ENCODE assay signal across 9 cellular contexts in genomic region chr5:157283434-157283833, GRCh38. TPM values are rescaled to one million over a fixed set of nuclear protein-coding genes. Genes with fewer than 3 reads are reported as not detected.
DNase-seq lines count a peak whose midpoint lies in the region; ATAC-seq, FAIRE-seq and TF ChIP-seq lines count a peak whose summit lies in the region.
"Had no signal": no experiment of that assay in that cellular context is flagged by ENCODE, and none has a peak within 500 bp of the region (broad histone marks: within the 10 kb centered on the region; RNA-seq: fewer than 3 reads in every experiment).

No MANE protein-coding gene starts in this region.

- CTCF ChIA-PET in H1 (lab: Charles Lee; ENCODE audit: partially characterized antibody) = interaction anchor here (1.5 to 1.9 kb wide), 2 partner anchors 26 to 136 kb away, joined by 3 to 4 read pairs; no protein-coding TSS in a partner anchor

- intact Hi-C loops in left lung (cut with DNase I) = no loop called here

- H3K23ac ChIP-seq in H1 (ENCODE audit: insufficient read length) = no peak overlapping the region

- peaks cover 3 to 46% of the 10 kb centered on the region in 2 experiments; a peak in 3 of 4 replicates for H3K79me2 ChIP-seq in H1 (ENCODE audit: control insufficient read depth in 1 of 2, insufficient read depth in 2 of 2, low read length in 2 of 2)

- DNase-seq in H1 (ENCODE audit: low read depth in 1 of 2, low spot score in 2 of 2) = no peak
- no peak for DNase-seq in MG63
- no peak for DNase-seq in left lung
- DNase-seq in NCI-H774 (lab: John Stamatoyannopoulos, UW) = no peak
- DNase-seq in NCI-H510A (lab: John Stamatoyannopoulos, UW) = no peak
- DNase-seq: head of caudate nucleus had no signal

- H3K27me3 ChIP-seq in H1 (replicated peaks in 1 of 4; ENCODE audit: control insufficient read depth in 3 of 4, extremely low read depth in 1 of 4, insufficient read depth in 3 of 4, low read length in 3 of 4) (no peaks in the 10 kb centered on the region), MG63 (no peaks in the 10 kb centered on the region), left lung (no peaks in the 10 kb centered on the region)

- H2BK120ac ChIP-seq in H1 (replicated peaks; ENCODE audit: low read depth, low read length) = no peak overlapping the region

- no peak for TF ChIP-seq POLR2A in H1 (IDR thresholded peaks at IDR 0.05; ENCODE audit: control extremely low read depth in 1 of 2, low read depth in 2 of 2, low read length in 2 of 2)

- H3K4me2 ChIP-seq in H1 (ENCODE audit: insufficient read depth in 1 of 2, low read depth in 2 of 2, low read length in 2 of 2) = no peak overlapping the region

- peak overlapping the region; percentile 59; the same call in 1 of the 2 replicates for H4K8ac ChIP-seq in H1 (ENCODE audit: extremely low read depth, insufficient read depth, low read length)

- no peak overlapping the region for H2AFZ ChIP-seq in H1 (ENCODE audit: low read length)

- no peak overlapping the region for H2AK5ac ChIP-seq in H1 (ENCODE audit: low read depth, low read length)

- no peak overlapping the region for H4K5ac ChIP-seq in H1 (ENCODE audit: insufficient read length, low read depth, low read length)

- H4K20me1 ChIP-seq in H1 (replicated peaks in 1 of 2; ENCODE audit: control insufficient read depth in 1 of 2, insufficient read depth in 2 of 2, low read length in 2 of 2) = peaks cover 5 to 7% of the 10 kb centered on the region in 2 experiments

- H3K4me3 ChIP-seq in H1 (ENCODE audit: extremely low read depth in 1 of 4, insufficient read depth in 2 of 4, low read depth in 3 of 4, low read length in 4 of 4) = no peak overlapping the region
- no peak overlapping the region for H3K4me3 ChIP-seq in MG63
- H3K4me3 ChIP-seq in left lung = no peak overlapping the region

- H3K14ac ChIP-seq in H1 (ENCODE audit: insufficient read length) = no peak overlapping the region

- no peak overlapping the region for H2BK20ac ChIP-seq in H1 (ENCODE audit: low read length)

- H2BK5ac ChIP-seq in H1 (ENCODE audit: low read depth, low read length) = no peak overlapping the region; the same call in 1 of the 2 replicates

- H3K27ac ChIP-seq in H1 (ENCODE audit: low read depth, low read length) (no peak overlapping the region), left lung (no peak overlapping the region)

- no peak overlapping the region for H4K91ac ChIP-seq in H1 (replicated peaks; ENCODE audit: insufficient read length, low read length)

- no peak for FAIRE-seq in H1 (lab: Jason Lieb, UNC)

- ATAC-seq in GM18499 (IDR thresholded peaks at IDR 0.05; ENCODE audit: insufficient read depth, unreplicated experiment) (peak; percentile 98), GM21423 (IDR thresholded peaks at IDR 0.05; ENCODE audit: unreplicated experiment) (peak; percentile 100), HG03521 (IDR thresholded peaks at IDR 0.05; ENCODE audit: unreplicated experiment) (peak; percentile 99), left lung (no peak)

- H3K23me2 ChIP-seq in H1 (ENCODE audit: low read depth, low read length) = no peaks in the 10 kb centered on the region

- WGBS in H1 (ENCODE audit: extremely low coverage in 1 of 2, insufficient coverage in 1 of 2, insufficient read length in 1 of 2, insufficient replicate concordance in 2 of 2, low coverage in 1 of 2, low lambda C conversion rate in 2 of 2, missing lambda C conversion rate in 1 of 2), 2 experiments = 82% methylated on average over 3 of the region's 3 CpGs; no CpG with 5 or more reads in 1 of the 2 experiments

- H3K9me3 ChIP-seq in H1 (ENCODE audit: insufficient read depth in 2 of 2, low read depth in 1 of 2, low read length in 1 of 2) = no peaks in the 10 kb centered on the region
- no peaks in the 10 kb centered on the region for H3K9me3 ChIP-seq in MG63
- H3K9me3 ChIP-seq in left lung = no peaks in the 10 kb centered on the region

- H3K4me1 ChIP-seq in H1 (replicated peaks in 1 of 4; ENCODE audit: control insufficient read depth in 3 of 4, insufficient read depth in 4 of 4, low read length in 3 of 4) = no peaks in the 10 kb centered on the region; a peak in 3 of 7 replicates
- H3K4me1 ChIP-seq in left lung = peaks cover 4 to 29% of the 10 kb centered on the region in 2 donors

- H3K36me3 ChIP-seq in H1 (ENCODE audit: control insufficient read depth in 2 of 4, insufficient read depth in 4 of 4, low read length in 3 of 4) (peaks cover 3 to 14% (median 8%) of the 10 kb centered on the region in 4 experiments; a peak in 6 of 8 replicates), MG63 (no peaks in the 10 kb centered on the region), left lung (peaks cover 0 to 13% of the 10 kb centered on the region in 2 donors)

- H3K4ac ChIP-seq in H1 (replicated peaks; ENCODE audit: insufficient read length, low read depth, low read length) = no peak overlapping the region

- H3K79me1 ChIP-seq in H1 (ENCODE audit: low read depth, low read length) = no peaks in the 10 kb centered on the region; the same call in 1 of the 2 replicates

- H2BK15ac ChIP-seq in H1 (ENCODE audit: low read length) = no peak overlapping the region

- H3K56ac ChIP-seq in H1 (replicated peaks; ENCODE audit: insufficient read length, low read depth, low read length) = no peak overlapping the region

- TF ChIP-seq EP300 in H1 (IDR thresholded peaks at IDR 0.05; ENCODE audit: borderline replicate concordance in 1 of 2, low read depth in 2 of 2, low read length in 2 of 2) = no peak

- no peak overlapping the region for H2BK12ac ChIP-seq in H1 (ENCODE audit: low read depth, low read length)

- H3K18ac ChIP-seq in H1 (ENCODE audit: extremely low read depth, low read length) = no peak overlapping the region

- POLR2A ChIA-PET in H1 (lab: Charles Lee; ENCODE audit: partially characterized antibody) = no interaction called here

- no peak for TF ChIP-seq RAD21 in H1 (IDR thresholded peaks at IDR 0.05 in 1 of 2, conservative IDR thresholded peaks at IDR 0.05 in 1 of 2; ENCODE audit: low read depth in 2 of 2, low read length in 2 of 2)

- no peak for TF ChIP-seq CTCF in H1 (IDR thresholded peaks at IDR 0.05; ENCODE audit: control extremely low read depth in 1 of 3, insufficient read depth in 1 of 3, low read depth in 1 of 3, low read length in 3 of 3)
- no peak for TF ChIP-seq CTCF in left lung (IDR thresholded peaks at IDR 0.05)

- no peak overlapping the region for H3K9ac ChIP-seq in H1 (replicated peaks in 1 of 4; ENCODE audit: extremely low read depth in 1 of 4, low read depth in 3 of 4, low read length in 3 of 4)

TF ChIP-seq in H1, 55 proteins besides CTCF, POLR2A, EP300 and RAD21 (continues in another document):
- TF ChIP-seq USF2 (IDR thresholded peaks at IDR 0.05; ENCODE audit: low read length) = no peak
- TF ChIP-seq SP4 (IDR thresholded peaks at IDR 0.05; ENCODE audit: low read length) = no peak
- no peak for TF ChIP-seq POLR2AphosphoS5 (IDR thresholded peaks at IDR 0.05; ENCODE audit: low read depth, low read length)
- no peak for TF ChIP-seq E2F6 (IDR thresholded peaks at IDR 0.05)
- no peak for TF ChIP-seq MAX (IDR thresholded peaks at IDR 0.05)
- no peak for TF ChIP-seq EZH2 (IDR thresholded peaks at IDR 0.05; ENCODE audit: low read depth, low read length, severe bottlenecking)
- no peak for TF ChIP-seq CEBPB (IDR thresholded peaks at IDR 0.05; ENCODE audit: low read depth, low read length)
- no peak for TF ChIP-seq RBBP5 (IDR thresholded peaks at IDR 0.05; ENCODE audit: borderline replicate concordance, low read depth, low read length)
- TF ChIP-seq CBX5 (IDR thresholded peaks at IDR 0.05; ENCODE audit: low read depth, low read length) = no peak
- no peak for TF ChIP-seq EGR1 (IDR thresholded peaks at IDR 0.05; ENCODE audit: borderline replicate concordance, low read depth, low read length)
- TF ChIP-seq NRF1 (IDR thresholded peaks at IDR 0.05; ENCODE audit: low read depth, low read length) = no peak
- TF ChIP-seq SAP30 (IDR thresholded peaks at IDR 0.05; ENCODE audit: insufficient read depth, insufficient replicate concordance, low read length) = no peak
- TF ChIP-seq ATF3 (IDR thresholded peaks at IDR 0.05; ENCODE audit: insufficient read depth, low read depth, low read length) = no peak
- TF ChIP-seq SUZ12 (IDR thresholded peaks at IDR 0.05; ENCODE audit: low read length) = no peak

RNA-seq across cellular contexts. Expression of gene CYFIP2, which starts 17.5 kb away (rescaled TPM):
- total RNA-seq in H1 (2021; fragmentation: NEBNext Ultra II Directional; extraction: Animal tissue kit (Norgen Biotek cat#: 25700)) = 80.6 and 85.3 TPM in 2 replicates
- 45.1 and 60.6 TPM in 2 replicates for polyA plus RNA-seq in H1 (2011; rRNA removed)
- 47.8 TPM for polyA plus RNA-seq in H1 (2011; cell fraction: cytosol; rRNA removed)
- polyA plus RNA-seq in H1 (2011; cell fraction: nucleus; rRNA removed) = 106 TPM
- 57.8 to 92.7 TPM (median 86.3 TPM) in 4 replicates for polyA plus RNA-seq in H1 (2012, experiment 1 of 2)
- 47.4 TPM for polyA plus RNA-seq in H1 (2012, experiment 2 of 2)
- polyA plus RNA-seq in H1 (2013, experiment 1 of 2) = 56.3 TPM
- 50.6 TPM for polyA plus RNA-seq in H1 (2013, experiment 2 of 2)
- polyA minus RNA-seq in H1 (2011; rRNA and poly(A)+ RNA removed) = 99.5 and 101 TPM in 2 replicates
- 47.6 TPM for polyA minus RNA-seq in H1 (2011; cell fraction: cytosol; rRNA and poly(A)+ RNA removed)
- 98.7 TPM for polyA minus RNA-seq in H1 (2011; cell fraction: nucleus; rRNA and poly(A)+ RNA removed)
- total RNA-seq in MG63 (2014; rRNA removed; shearing (Covaris generic); ENCODE audit: low replicate concordance) = 4.4 and 5.0 TPM in 2 replicates
- 10 to 100 TPM; 48.7 to 63.4 TPM for total RNA-seq in left lung
